In the genomic region with DNA sequence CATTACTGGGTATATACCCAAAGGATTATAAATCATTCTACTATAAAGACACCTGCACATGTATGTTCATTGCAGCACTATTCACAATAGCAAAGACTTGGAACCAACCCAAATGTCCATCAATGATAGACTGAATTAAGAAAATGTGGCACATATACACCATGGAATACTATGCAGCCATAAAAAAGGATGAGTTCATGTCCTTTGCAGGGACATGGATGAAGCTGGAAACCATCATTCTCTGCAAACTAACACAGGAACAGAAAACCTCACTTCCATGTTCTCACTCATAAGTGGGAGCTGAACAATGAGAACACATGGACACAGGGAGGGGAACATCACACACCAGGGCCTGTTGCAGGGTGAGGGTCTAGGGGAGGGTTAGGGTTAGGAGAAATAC, we compare ENCODE assay signal across 3 cellular contexts. TPM values are rescaled to one million over a fixed set of nuclear protein-coding genes. Genes with fewer than 3 reads are reported as not detected.
"Had no signal": no experiment of that assay in that cellular context is flagged by ENCODE, and none has a peak within 500 bp of the region (broad histone marks: within the 10 kb centered on the region; RNA-seq: fewer than 3 reads in every experiment).

No MANE protein-coding gene starts in this region.

RNA-seq across cellular contexts. Expression of gene PLEKHG4B, which starts 56.4 kb away (rescaled TPM):
- total RNA-seq: PC-9, Right ventricle myocardium inferior, Right ventricle myocardium superior had no signal
